2 cellular contexts compared by ENCODE assay signal in the genomic region with DNA sequence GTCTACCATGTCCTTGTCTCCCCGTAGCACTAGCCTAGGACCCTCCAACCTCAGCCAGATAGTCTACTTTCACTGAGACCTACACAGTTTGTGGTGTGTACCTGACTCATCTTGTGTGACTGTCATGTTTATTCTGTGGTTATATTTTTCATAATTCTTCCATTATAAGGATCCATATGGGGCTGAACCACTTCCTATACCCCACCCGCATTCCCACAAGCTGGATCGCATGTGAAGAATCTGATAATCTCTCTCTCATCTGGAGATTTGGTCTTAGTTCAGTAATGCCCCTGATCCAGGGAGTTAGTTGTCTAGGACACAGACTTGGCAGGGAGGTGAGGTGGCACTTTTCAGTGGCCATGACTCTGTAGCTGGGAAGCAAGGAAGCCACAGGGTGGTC.
TF ChIP-seq lines count a peak whose summit lies in the region.

No MANE protein-coding gene starts in this region.

TF ChIP-seq in IMR-90, 13 proteins besides CTCF, POLR2A, EP300 and RAD21:
- TF ChIP-seq MXI1 (IDR thresholded peaks at IDR 0.05; ENCODE audit: borderline replicate concordance, low read depth, low read length) (no peak), FOS (IDR thresholded peaks at IDR 0.05; ENCODE audit: low read depth, low read length) (peak; percentile 65; the same call in 1 of the 2 replicates)

TF ChIP-seq in GM23338, 12 proteins besides CTCF, POLR2A, EP300 and RAD21:
- no peak for TF ChIP-seq POLR2AphosphoS5 (IDR thresholded peaks at IDR 0.05; ENCODE audit: low read depth)
- no peak for TF ChIP-seq EZH2phosphoT487 (IDR thresholded peaks at IDR 0.05; ENCODE audit: unreplicated experiment)
- no peak for TF ChIP-seq ZNF331 (CRISPR knock-in tag; IDR thresholded peaks at IDR 0.05; ENCODE audit: low read depth)
- no peak for TF ChIP-seq EZH2 (IDR thresholded peaks at IDR 0.05; ENCODE audit: low read depth, unreplicated experiment)
- TF ChIP-seq, protein P1, sequence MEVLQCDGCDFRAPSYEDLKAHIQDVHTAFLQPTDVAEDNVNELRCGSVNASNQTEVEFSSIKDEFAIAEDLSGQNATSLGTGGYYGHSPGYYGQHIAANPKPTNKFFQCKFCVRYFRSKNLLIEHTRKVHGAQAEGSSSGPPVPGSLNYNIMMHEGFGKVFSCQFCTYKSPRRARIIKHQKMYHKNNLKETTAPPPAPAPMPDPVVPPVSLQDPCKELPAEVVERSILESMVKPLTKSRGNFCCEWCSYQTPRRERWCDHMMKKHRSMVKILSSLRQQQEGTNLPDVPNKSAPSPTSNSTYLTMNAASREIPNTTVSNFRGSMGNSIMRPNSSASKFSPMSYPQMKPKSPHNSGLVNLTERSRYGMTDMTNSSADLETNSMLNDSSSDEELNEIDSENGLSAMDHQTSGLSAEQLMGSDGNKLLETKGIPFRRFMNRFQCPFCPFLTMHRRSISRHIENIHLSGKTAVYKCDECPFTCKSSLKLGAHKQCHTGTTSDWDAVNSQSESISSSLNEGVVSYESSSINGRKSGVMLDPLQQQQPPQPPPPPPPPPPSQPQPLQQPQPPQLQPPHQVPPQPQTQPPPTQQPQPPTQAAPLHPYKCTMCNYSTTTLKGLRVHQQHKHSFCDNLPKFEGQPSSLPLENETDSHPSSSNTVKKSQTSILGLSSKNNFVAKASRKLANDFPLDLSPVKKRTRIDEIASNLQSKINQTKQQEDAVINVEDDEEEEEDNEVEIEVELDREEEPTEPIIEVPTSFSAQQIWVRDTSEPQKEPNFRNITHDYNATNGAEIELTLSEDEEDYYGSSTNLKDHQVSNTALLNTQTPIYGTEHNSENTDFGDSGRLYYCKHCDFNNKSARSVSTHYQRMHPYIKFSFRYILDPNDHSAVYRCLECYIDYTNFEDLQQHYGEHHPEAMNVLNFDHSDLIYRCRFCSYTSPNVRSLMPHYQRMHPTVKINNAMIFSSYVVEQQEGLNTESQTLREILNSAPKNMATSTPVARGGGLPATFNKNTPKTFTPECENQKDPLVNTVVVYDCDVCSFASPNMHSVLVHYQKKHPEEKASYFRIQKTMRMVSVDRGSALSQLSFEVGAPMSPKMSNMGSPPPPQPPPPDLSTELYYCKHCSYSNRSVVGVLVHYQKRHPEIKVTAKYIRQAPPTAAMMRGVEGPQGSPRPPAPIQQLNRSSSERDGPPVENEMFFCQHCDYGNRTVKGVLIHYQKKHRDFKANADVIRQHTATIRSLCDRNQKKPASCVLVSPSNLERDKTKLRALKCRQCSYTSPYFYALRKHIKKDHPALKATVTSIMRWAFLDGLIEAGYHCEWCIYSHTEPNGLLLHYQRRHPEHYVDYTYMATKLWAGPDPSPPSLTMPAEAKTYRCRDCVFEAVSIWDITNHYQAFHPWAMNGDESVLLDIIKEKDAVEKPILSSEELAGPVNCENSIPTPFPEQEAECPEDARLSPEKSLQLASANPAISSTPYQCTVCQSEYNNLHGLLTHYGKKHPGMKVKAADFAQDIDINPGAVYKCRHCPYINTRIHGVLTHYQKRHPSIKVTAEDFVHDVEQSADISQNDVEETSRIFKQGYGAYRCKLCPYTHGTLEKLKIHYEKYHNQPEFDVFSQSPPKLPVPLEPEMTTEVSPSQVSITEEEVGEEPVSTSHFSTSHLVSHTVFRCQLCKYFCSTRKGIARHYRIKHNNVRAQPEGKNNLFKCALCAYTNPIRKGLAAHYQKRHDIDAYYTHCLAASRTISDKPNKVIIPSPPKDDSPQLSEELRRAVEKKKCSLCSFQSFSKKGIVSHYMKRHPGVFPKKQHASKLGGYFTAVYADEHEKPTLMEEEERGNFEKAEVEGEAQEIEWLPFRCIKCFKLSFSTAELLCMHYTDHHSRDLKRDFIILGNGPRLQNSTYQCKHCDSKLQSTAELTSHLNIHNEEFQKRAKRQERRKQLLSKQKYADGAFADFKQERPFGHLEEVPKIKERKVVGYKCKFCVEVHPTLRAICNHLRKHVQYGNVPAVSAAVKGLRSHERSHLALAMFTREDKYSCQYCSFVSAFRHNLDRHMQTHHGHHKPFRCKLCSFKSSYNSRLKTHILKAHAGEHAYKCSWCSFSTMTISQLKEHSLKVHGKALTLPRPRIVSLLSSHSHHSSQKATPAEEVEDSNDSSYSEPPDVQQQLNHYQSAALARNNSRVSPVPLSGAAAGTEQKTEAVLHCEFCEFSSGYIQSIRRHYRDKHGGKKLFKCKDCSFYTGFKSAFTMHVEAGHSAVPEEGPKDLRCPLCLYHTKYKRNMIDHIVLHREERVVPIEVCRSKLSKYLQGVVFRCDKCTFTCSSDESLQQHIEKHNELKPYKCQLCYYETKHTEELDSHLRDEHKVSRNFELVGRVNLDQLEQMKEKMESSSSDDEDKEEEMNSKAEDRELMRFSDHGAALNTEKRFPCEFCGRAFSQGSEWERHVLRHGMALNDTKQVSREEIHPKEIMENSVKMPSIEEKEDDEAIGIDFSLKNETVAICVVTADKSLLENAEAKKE (CRISPR knock-in tag; IDR thresholded peaks at IDR 0.05), result no peak
- no peak for TF ChIP-seq JUNB (IDR thresholded peaks at IDR 0.05; ENCODE audit: unreplicated experiment)
- no peak for TF ChIP-seq STAT1 (IDR thresholded peaks at IDR 0.05; ENCODE audit: unreplicated experiment)
- no peak for TF ChIP-seq ZNF114 (CRISPR knock-in tag; IDR thresholded peaks at IDR 0.05)
